In genomic region chr2:175137793-175138192, GRCh38 we compare ENCODE assay signal across 18 cellular contexts. TPM values are rescaled to one million over a fixed set of nuclear protein-coding genes. Genes with fewer than 3 reads are reported as not detected.
DNase-seq lines count a peak whose midpoint lies in the region; ATAC-seq, FAIRE-seq and TF ChIP-seq lines count a peak whose summit lies in the region.
"Had no signal": no experiment of that assay in that cellular context is flagged by ENCODE, and none has a peak within 500 bp of the region (broad histone marks: within the 10 kb centered on the region; RNA-seq: fewer than 3 reads in every experiment).

No MANE protein-coding gene starts in this region.

- ATAC-seq in HG02852 (IDR thresholded peaks at IDR 0.05; ENCODE audit: unreplicated experiment): no peak
- ATAC-seq: A549 had no signal

- no peak overlapping the region for H3K4me2 ChIP-seq in MM.1S (ENCODE audit: low read depth, low read length)
- H3K4me2 ChIP-seq: A549 had no signal

- H2AFZ ChIP-seq in MM.1S (ENCODE audit: low read length): no peak overlapping the region
- H2AFZ ChIP-seq: GM23248 had no signal

- peaks cover 3% of the 10 kb centered on the region; the same call in 1 of the 2 replicates for H3K4me1 ChIP-seq in HEK293 (ENCODE audit: control insufficient read depth, insufficient read depth, low read length)
- peaks cover 43% of the 10 kb centered on the region for H3K4me1 ChIP-seq in MM.1S (ENCODE audit: low read length)
- no peaks in the 10 kb centered on the region for H3K4me1 ChIP-seq in small intestine (ENCODE audit: control insufficient read depth in 2 of 2, insufficient read depth in 1 of 2, low read depth in 1 of 2, low read length in 1 of 2)
- H3K4me1 ChIP-seq: A549, BE2C had no signal

- H3K36me3 ChIP-seq in HEK293 (ENCODE audit: control insufficient read depth in 2 of 2, insufficient read depth in 1 of 2, low read length in 2 of 2) (peaks cover 4 to 33% of the 10 kb centered on the region in 2 experiments), MM.1S (replicated peaks; ENCODE audit: insufficient read depth, low read length) (no peaks in the 10 kb centered on the region), small intestine (ENCODE audit: control insufficient read depth in 2 of 2, insufficient read depth in 2 of 2, low read length in 2 of 2) (peaks cover 2 to 3% of the 10 kb centered on the region in 2 donors)
- H3K36me3 ChIP-seq: BE2C, HAP-1 had no signal

- 58 to 79% (median 64%) methylated on average over 2 of the region's 2 CpGs for WGBS in small intestine, 3 donors

- H3K27me3 ChIP-seq in MM.1S (replicated peaks; ENCODE audit: insufficient read depth, low read length) (no peaks in the 10 kb centered on the region), small intestine (ENCODE audit: control insufficient read depth in 2 of 2, insufficient read depth in 2 of 2, low read length in 2 of 2) (no peaks in the 10 kb centered on the region)
- H3K27me3 ChIP-seq: BE2C had no signal

- DNase-seq in MM.1S: no peak
- DNase-seq in fibroblast of villous mesenchyme (ENCODE audit: low read depth): peak; percentile 44
- DNase-seq in small intestine: peak; percentile 5
- DNase-seq in H4 (ENCODE audit: low spot score): no peak
- DNase-seq: BE2C; CD4-positive, alpha-beta memory T cell; DMS79 treated with DMSO at 0.1 percent for 48 hours; EL; GM23248; HFFc6 had no signal

- POLR2A ChIA-PET in HEK293 (lab: Yijun Ruan, JAX): no interaction called here

- peaks cover 85% of the 10 kb centered on the region for H3K79me2 ChIP-seq in MM.1S (ENCODE audit: low read length)

- H3K27ac ChIP-seq in HEK293 (ENCODE audit: extremely low read depth, low read depth, low read length) (no peak overlapping the region), MM.1S (ENCODE audit: low read length) (peak overlapping the region; percentile 74; the same call in 1 of the 2 replicates), small intestine (ENCODE audit: low read depth in 1 of 2, low read length in 1 of 2) (no peak overlapping the region)
- H3K27ac ChIP-seq: A549, C4-2B, GM23248, HL-60 had no signal

- no peaks in the 10 kb centered on the region for H3K9me3 ChIP-seq in HEK293 (ENCODE audit: control insufficient read depth, insufficient read depth, low read depth, low read length)
- H3K9me3 ChIP-seq in MM.1S (replicated peaks; ENCODE audit: insufficient read depth, low read length): no peaks in the 10 kb centered on the region
- H3K9me3 ChIP-seq in small intestine (ENCODE audit: control insufficient read depth, low read depth): no peaks in the 10 kb centered on the region
- H3K9me3 ChIP-seq: A549, BE2C, HAP-1 had no signal

- CTCF ChIA-PET in HEK293 (lab: Yijun Ruan, JAX): interaction anchor here (1.0 kb wide), 1 partner anchor 12 kb away, joined by 3 read pairs; no protein-coding TSS in a partner anchor

- no peak overlapping the region for H3K9ac ChIP-seq in MM.1S (ENCODE audit: low read length)
- H3K9ac ChIP-seq: GM23248 had no signal

- H3K4me3 ChIP-seq in HEK293 (ENCODE audit: low read depth, low read length) (no peak overlapping the region), MM.1S (ENCODE audit: low read length) (no peak overlapping the region), fibroblast of villous mesenchyme (ENCODE audit: low read depth, low read length) (no peak overlapping the region), small intestine (ENCODE audit: low read depth in 1 of 2, low read length in 2 of 2) (no peak overlapping the region)
- H3K4me3 ChIP-seq: A549, GM23248, HAP-1 had no signal

- H3K9me2 ChIP-seq in MM.1S (replicated peaks; ENCODE audit: insufficient read depth, low read length): no peaks in the 10 kb centered on the region

- no peaks in the 10 kb centered on the region for H4K20me1 ChIP-seq in MM.1S (ENCODE audit: insufficient read depth, low read length)

- peaks cover 11% of the 10 kb centered on the region for H3F3A ChIP-seq in MM.1S (ENCODE audit: insufficient read depth, low read length)

- no peak for FAIRE-seq in small intestine (lab: Jason Lieb, UNC)
- FAIRE-seq: A549, G401.6, GM12891 had no signal

- no peak for TF ChIP-seq CTCF in HEK293 (tag by site-specific recombination; IDR thresholded peaks at IDR 0.05)
- TF ChIP-seq CTCF in MM.1S (IDR thresholded peaks at IDR 0.05; ENCODE audit: low read length): no peak
- no peak for TF ChIP-seq CTCF in fibroblast of villous mesenchyme (IDR thresholded peaks at IDR 0.05; ENCODE audit: insufficient read depth, low read depth, low read length)

TF ChIP-seq in HEK293, 187 proteins besides CTCF, POLR2A, EP300 and RAD21:
- TF ChIP-seq ZBTB1 (tag by site-specific recombination; IDR thresholded peaks at IDR 0.05) (no peak), PRDM6 (tag by site-specific recombination; IDR thresholded peaks at IDR 0.05) (0 out of 2 replicates have a peak, but pooled peaks have one; percentile 14)

RNA-seq across cellular contexts. Expression of gene ATF2, which starts 30.2 kb away (rescaled TPM):
- total RNA-seq in fibroblast of villous mesenchyme: 62.5 and 92.4 TPM in 2 replicates
- 10 to 100 TPM; 11.6 to 15.0 (median 11.6) TPM for polyA plus RNA-seq in small intestine
- 25.2 and 30.0 TPM in 2 replicates for total RNA-seq in H4 (2014; rRNA removed; shearing (Covaris generic))

RNA-seq across cellular contexts. Expression of gene ATP5MC3, which starts 43.7 kb away (rescaled TPM):
- 136 and 157 TPM in 2 replicates for total RNA-seq in fibroblast of villous mesenchyme
- polyA plus RNA-seq in small intestine: 1,000 to 10,000 TPM in 1 of 3 donors, 100 to 1,000 TPM in 2; 716 to 1,066 (median 841) TPM
- 230 and 264 TPM in 2 replicates for total RNA-seq in H4 (2014; rRNA removed; shearing (Covaris generic))

Comparison
In these comparisons a context has a peak if more than half of its experiments do, and no peak if none do; other contexts are left out.
1. DNase-seq: peak in fibroblast of villous mesenchyme (single experiment) and small intestine (single experiment); none in MM.1S (single experiment) and H4 (single experiment).